ENCODE assay signal across 24 cellular contexts in genomic region chr16:89709166-89709565, GRCh38.
"Had no signal": no experiment of that assay in that cellular context is flagged by ENCODE, and none has a peak within 500 bp of the region (broad histone marks: within the 10 kb centered on the region; RNA-seq: fewer than 3 reads in every experiment).

No MANE protein-coding gene starts in this region.

- H3K36me3 ChIP-seq: left ventricle myocardium inferior, pancreas, right atrium auricular region had no signal

- H3K27me3 Mint-ChIP-seq: activated CD4-positive, alpha-beta memory T cell treated with anti-CD3 and anti-CD28 coated beads, Interleukin-2, amount 10 ng/mL, durations not matched to agents 7 days and 5 days; activated CD4-positive, alpha-beta T cell treated with anti-CD3 and anti-CD28 coated beads, Interleukin-2, amount 10 ng/mL, durations not matched to agents 24 days and 14 days; activated naive CD8-positive, alpha-beta T cell treated with anti-CD3 and anti-CD28 coated beads, Interleukin-2, amount 10 ng/mL, durations not matched to agents 7 days and 5 days; T-helper 17 cell had no signal

- H3K9me3 ChIP-seq: left ventricle myocardium inferior, pancreas, psoas muscle, right atrium auricular region, spleen, testis, upper lobe of left lung had no signal

- H3K4me1 ChIP-seq: psoas muscle, testis had no signal

- H3K27me3 ChIP-seq: pancreas, right atrium auricular region, testis had no signal

- H3K36me3 Mint-ChIP-seq: activated naive CD8-positive, alpha-beta T cell treated with anti-CD3 and anti-CD28 coated beads, Interleukin-2, amount 10 ng/mL, durations not matched to agents 7 days and 5 days; natural killer cell had no signal

- ATAC-seq: activated CD4-positive, CD25-positive, alpha-beta regulatory T cell treated with anti-CD3 and anti-CD28 coated beads, Interleukin-2, amount 50 U/mL, for 24 hours; activated T-cell treated with anti-CD3 and anti-CD28 coated beads, Interleukin-2, amount 50 U/mL, for 72 hours; natural killer cell; pancreas; psoas muscle; T-helper 17 cell had no signal

- H3K27ac Mint-ChIP-seq: activated CD4-positive, alpha-beta memory T cell treated with anti-CD3 and anti-CD28 coated beads, Interleukin-2, amount 10 ng/mL, durations not matched to agents 7 days and 5 days; activated CD4-positive, alpha-beta T cell treated with anti-CD3 and anti-CD28 coated beads, Interleukin-2, amount 10 ng/mL, durations not matched to agents 24 days and 14 days; activated naive CD4-positive, alpha-beta T cell treated with anti-CD3 and anti-CD28 coated beads for 36 hours; activated naive CD8-positive, alpha-beta T cell treated with anti-CD3 and anti-CD28 coated beads, Interleukin-2, amount 10 ng/mL, durations not matched to agents 7 days and 5 days; activated T-cell treated with anti-CD3 and anti-CD28 coated beads, Interleukin-2, amount 50 U/mL, for 72 hours; natural killer cell; T-helper 17 cell had no signal

- H3K4me3 ChIP-seq: left ventricle myocardium inferior, pancreas, psoas muscle, right atrium auricular region, spleen, testis, upper lobe of left lung had no signal

- H3K27ac ChIP-seq: left ventricle myocardium inferior, pancreas, psoas muscle, right atrium auricular region, upper lobe of left lung had no signal

- H3K9me3 Mint-ChIP-seq: activated CD4-positive, alpha-beta memory T cell treated with anti-CD3 and anti-CD28 coated beads, Interleukin-2, amount 10 ng/mL, durations not matched to agents 7 days and 5 days; activated CD4-positive, alpha-beta T cell treated with anti-CD3 and anti-CD28 coated beads, Interleukin-2, amount 10 ng/mL, durations not matched to agents 24 days and 14 days; activated naive CD4-positive, alpha-beta T cell treated with anti-CD3 and anti-CD28 coated beads for 36 hours; activated naive CD8-positive, alpha-beta T cell treated with anti-CD3 and anti-CD28 coated beads, Interleukin-2, amount 10 ng/mL, durations not matched to agents 7 days and 5 days; activated T-cell treated with anti-CD3 and anti-CD28 coated beads, Interleukin-2, amount 50 U/mL, for 72 hours; natural killer cell had no signal

- H3K4me3 Mint-ChIP-seq: activated CD4-positive, alpha-beta memory T cell treated with anti-CD3 and anti-CD28 coated beads, Interleukin-2, amount 10 ng/mL, durations not matched to agents 7 days and 5 days; activated CD4-positive, alpha-beta T cell treated with anti-CD3 and anti-CD28 coated beads, Interleukin-2, amount 10 ng/mL, durations not matched to agents 24 days and 14 days; activated naive CD4-positive, alpha-beta T cell treated with anti-CD3 and anti-CD28 coated beads for 36 hours; activated naive CD8-positive, alpha-beta T cell treated with anti-CD3 and anti-CD28 coated beads, Interleukin-2, amount 10 ng/mL, durations not matched to agents 7 days and 5 days; activated T-cell treated with anti-CD3 and anti-CD28 coated beads, Interleukin-2, amount 50 U/mL, for 72 hours; natural killer cell; T-helper 17 cell had no signal

- DNase-seq: activated CD4-positive, alpha-beta memory T cell treated with anti-CD3 and anti-CD28 coated beads, Interleukin-2, amount 10 ng/mL, durations not matched to agents 7 days and 5 days; activated CD4-positive, alpha-beta T cell treated with anti-CD3 and anti-CD28 coated beads, Interleukin-2, amount 10 ng/mL, durations not matched to agents 24 days and 14 days; activated effector memory CD4-positive, alpha-beta T cell treated with Interleukin-2 at 50 U/mL for 16 hours; activated naive CD4-positive, alpha-beta T cell treated with anti-CD3 and anti-CD28 coated beads for 36 hours; activated naive CD8-positive, alpha-beta T cell treated with anti-CD3 and anti-CD28 coated beads, Interleukin-2, amount 10 ng/mL, durations not matched to agents 7 days and 5 days; activated T-cell treated with anti-CD3 and anti-CD28 coated beads, Interleukin-2, amount 50 U/mL, for 72 hours; amygdala; cerebellar nuclear complex; cortex of kidney; erythroblast; foreskin fibroblast; left ventricle myocardium inferior; midbrain; natural killer cell; pancreas; psoas muscle; stimulated activated CD4-positive, alpha-beta T cell treated with anti-CD3 and anti-CD28 coated beads, Interleukin-4, amount 100 ng/mL, for 1 hour; stimulated activated naive CD4-positive, alpha-beta T cell; T-helper 17 cell had no signal
